In the genomic region with DNA sequence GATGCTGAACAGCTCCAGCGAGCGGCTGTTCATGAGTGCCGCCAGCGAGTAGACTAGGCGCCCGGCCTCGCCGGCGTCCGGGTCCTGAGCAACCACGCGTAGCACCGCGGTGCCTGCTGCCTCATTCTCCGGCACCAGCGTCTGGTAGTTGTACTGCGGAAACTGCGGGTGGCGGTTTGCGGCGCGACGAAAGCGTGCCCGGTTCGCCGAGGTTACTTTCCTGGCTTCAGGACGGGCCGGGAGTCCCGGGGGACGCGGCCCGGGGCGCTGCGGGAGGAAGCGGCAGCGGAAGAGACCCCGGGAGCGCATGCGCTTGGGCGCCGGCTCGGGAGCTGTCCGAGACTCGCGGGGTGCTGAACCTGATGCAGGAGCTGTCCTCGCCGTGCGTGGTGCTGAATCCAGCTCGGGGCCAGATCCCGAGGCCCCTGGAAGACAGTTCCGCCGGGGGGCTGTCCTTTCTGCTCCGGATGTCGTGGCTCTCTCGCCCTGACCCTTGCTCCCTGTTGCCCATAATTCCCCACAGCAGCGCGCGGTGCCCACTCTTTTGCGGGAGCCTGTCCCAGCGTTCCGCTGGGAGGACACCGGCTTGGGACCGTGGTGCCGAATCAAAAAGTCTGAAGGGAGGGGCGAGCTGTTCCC, we compare ENCODE assay signal across 1 cellular context.
TF ChIP-seq lines count a peak whose summit lies in the region.

No MANE protein-coding gene starts in this region.

TF ChIP-seq in HEK293, 187 proteins besides CTCF, POLR2A, EP300 and RAD21 (continued from another document):
- TF ChIP-seq, protein P1, sequence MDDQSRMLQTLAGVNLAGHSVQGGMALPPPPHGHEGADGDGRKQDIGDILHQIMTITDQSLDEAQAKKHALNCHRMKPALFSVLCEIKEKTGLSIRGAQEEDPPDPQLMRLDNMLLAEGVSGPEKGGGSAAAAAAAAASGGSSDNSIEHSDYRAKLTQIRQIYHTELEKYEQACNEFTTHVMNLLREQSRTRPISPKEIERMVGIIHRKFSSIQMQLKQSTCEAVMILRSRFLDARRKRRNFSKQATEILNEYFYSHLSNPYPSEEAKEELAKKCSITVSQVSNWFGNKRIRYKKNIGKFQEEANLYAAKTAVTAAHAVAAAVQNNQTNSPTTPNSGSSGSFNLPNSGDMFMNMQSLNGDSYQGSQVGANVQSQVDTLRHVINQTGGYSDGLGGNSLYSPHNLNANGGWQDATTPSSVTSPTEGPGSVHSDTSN (CRISPR knock-in tag; IDR thresholded peaks at IDR 0.05), result peak; percentile 99
- TF ChIP-seq ZNF76 (tag by site-specific recombination; IDR thresholded peaks at IDR 0.05; ENCODE audit: borderline replicate concordance, low read depth), result peak; percentile 73; the same call in 1 of the 2 replicates
- TF ChIP-seq KLF8 (tag by site-specific recombination; IDR thresholded peaks at IDR 0.05), result peak; percentile 30; the same call in 1 of the 2 replicates
- peak; percentile 29; the same call in 1 of the 2 replicates for TF ChIP-seq ZXDB (tag by site-specific recombination; IDR thresholded peaks at IDR 0.05)
- no peak for TF ChIP-seq ZNF785 (tag by site-specific recombination; IDR thresholded peaks at IDR 0.05)
- TF ChIP-seq MEIS1 (CRISPR knock-in tag; IDR thresholded peaks at IDR 0.05; ENCODE audit: borderline replicate concordance), result peak; percentile 82; the same call in 1 of the 2 replicates
- TF ChIP-seq ZNF140 (tag by site-specific recombination; IDR thresholded peaks at IDR 0.05), result no peak
- peak; percentile 74; the same call in 1 of the 2 replicates for TF ChIP-seq ZNF501 (tag by site-specific recombination; IDR thresholded peaks at IDR 0.05)
- 0 out of 2 replicates have a peak, but pooled peaks have one; percentile 37 for TF ChIP-seq SP7 (tag by site-specific recombination; IDR thresholded peaks at IDR 0.05)
- TF ChIP-seq, protein P2, sequence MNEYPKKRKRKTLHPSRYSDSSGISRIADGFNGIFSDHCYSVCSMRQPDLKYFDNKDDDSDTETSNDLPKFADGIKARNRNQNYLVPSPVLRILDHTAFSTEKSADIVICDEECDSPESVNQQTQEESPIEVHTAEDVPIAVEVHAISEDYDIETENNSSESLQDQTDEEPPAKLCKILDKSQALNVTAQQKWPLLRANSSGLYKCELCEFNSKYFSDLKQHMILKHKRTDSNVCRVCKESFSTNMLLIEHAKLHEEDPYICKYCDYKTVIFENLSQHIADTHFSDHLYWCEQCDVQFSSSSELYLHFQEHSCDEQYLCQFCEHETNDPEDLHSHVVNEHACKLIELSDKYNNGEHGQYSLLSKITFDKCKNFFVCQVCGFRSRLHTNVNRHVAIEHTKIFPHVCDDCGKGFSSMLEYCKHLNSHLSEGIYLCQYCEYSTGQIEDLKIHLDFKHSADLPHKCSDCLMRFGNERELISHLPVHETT (tag by site-specific recombination; IDR thresholded peaks at IDR 0.05), result 0 out of 2 replicates have a peak, but pooled peaks have one; percentile 24
- TF ChIP-seq ZNF549 (tag by site-specific recombination; IDR thresholded peaks at IDR 0.05), result no peak
- 0 out of 2 replicates have a peak, but pooled peaks have one; percentile 16 for TF ChIP-seq ZNF394 (tag by site-specific recombination; IDR thresholded peaks at IDR 0.05; ENCODE audit: borderline replicate concordance)
- peak; percentile 95 for TF ChIP-seq HOXD13 (CRISPR knock-in tag; IDR thresholded peaks at IDR 0.05; ENCODE audit: borderline replicate concordance)
- TF ChIP-seq ZBTB20 (tag by site-specific recombination; IDR thresholded peaks at IDR 0.05), result peak; percentile 39; the same call in 1 of the 2 replicates
- TF ChIP-seq ZNF600 (tag by site-specific recombination; IDR thresholded peaks at IDR 0.05), result peak; percentile 50
- TF ChIP-seq, protein P3, sequence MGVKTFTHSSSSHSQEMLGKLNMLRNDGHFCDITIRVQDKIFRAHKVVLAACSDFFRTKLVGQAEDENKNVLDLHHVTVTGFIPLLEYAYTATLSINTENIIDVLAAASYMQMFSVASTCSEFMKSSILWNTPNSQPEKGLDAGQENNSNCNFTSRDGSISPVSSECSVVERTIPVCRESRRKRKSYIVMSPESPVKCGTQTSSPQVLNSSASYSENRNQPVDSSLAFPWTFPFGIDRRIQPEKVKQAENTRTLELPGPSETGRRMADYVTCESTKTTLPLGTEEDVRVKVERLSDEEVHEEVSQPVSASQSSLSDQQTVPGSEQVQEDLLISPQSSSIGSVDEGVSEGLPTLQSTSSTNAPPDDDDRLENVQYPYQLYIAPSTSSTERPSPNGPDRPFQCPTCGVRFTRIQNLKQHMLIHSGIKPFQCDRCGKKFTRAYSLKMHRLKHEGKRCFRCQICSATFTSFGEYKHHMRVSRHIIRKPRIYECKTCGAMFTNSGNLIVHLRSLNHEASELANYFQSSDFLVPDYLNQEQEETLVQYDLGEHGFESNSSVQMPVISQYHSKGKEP (tag by site-specific recombination; IDR thresholded peaks at IDR 0.05), result peak; percentile 19; the same call in 1 of the 2 replicates
- peak; percentile 35; the same call in 1 of the 2 replicates for TF ChIP-seq ZNF629 (tag by site-specific recombination; IDR thresholded peaks at IDR 0.05)
- TF ChIP-seq ZNF335 (tag by site-specific recombination; conservative IDR thresholded peaks at IDR 0.05), result peak; percentile 45; the same call in 1 of the 2 replicates
- 0 out of 2 replicates have a peak, but pooled peaks have one; percentile 24 for TF ChIP-seq ZSCAN30 (tag by site-specific recombination; IDR thresholded peaks at IDR 0.05)
- TF ChIP-seq HOXC10 (CRISPR knock-in tag; IDR thresholded peaks at IDR 0.05), result peak; percentile 98
- TF ChIP-seq HOXA7 (CRISPR knock-in tag; IDR thresholded peaks at IDR 0.05; ENCODE audit: borderline replicate concordance), result peak; percentile 89
- TF ChIP-seq, protein P4, sequence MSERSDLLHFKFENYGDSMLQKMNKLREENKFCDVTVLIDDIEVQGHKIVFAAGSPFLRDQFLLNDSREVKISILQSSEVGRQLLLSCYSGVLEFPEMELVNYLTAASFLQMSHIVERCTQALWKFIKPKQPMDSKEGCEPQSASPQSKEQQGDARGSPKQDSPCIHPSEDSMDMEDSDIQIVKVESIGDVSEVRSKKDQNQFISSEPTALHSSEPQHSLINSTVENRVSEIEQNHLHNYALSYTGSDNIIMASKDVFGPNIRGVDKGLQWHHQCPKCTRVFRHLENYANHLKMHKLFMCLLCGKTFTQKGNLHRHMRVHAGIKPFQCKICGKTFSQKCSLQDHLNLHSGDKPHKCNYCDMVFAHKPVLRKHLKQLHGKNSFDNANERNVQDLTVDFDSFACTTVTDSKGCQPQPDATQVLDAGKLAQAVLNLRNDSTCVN (tag by site-specific recombination; optimal IDR thresholded peaks at IDR 0.05), result peak; percentile 20
